ENCODE assay signal across 9 cellular contexts in genomic region chr3:98994128-98994762, GRCh38.
DNase-seq lines count a peak whose midpoint lies in the region; ATAC-seq, FAIRE-seq and TF ChIP-seq lines count a peak whose summit lies in the region.
"Had no signal": no experiment of that assay in that cellular context is flagged by ENCODE, and none has a peak within 500 bp of the region (broad histone marks: within the 10 kb centered on the region; RNA-seq: fewer than 3 reads in every experiment).

No MANE protein-coding gene starts in this region.

- H3K4me1 Mint-ChIP-seq in stimulated activated memory B cell treated with anti-CD40 and anti-IgM and Interleukin-4, amounts not matched to agents 10 μg/mL and 1 μg/mL and 100 μg/mL, for 72 hours: no peaks in the 10 kb centered on the region
- H3K4me1 Mint-ChIP-seq: central memory CD8-positive, alpha-beta T cell had no signal

- TF ChIP-seq EP300 in Ishikawa (IDR thresholded peaks at IDR 0.05; ENCODE audit: borderline replicate concordance) (no peak), GM12878 (IDR thresholded peaks at IDR 0.05; ENCODE audit: borderline replicate concordance in 1 of 2, control insufficient read depth in 1 of 2, low read depth in 2 of 2, low read length in 2 of 2) (no peak)

- H3K27ac ChIP-seq in GM12878 (ENCODE audit: control insufficient read depth, insufficient read depth): no peak overlapping the region

- intact Hi-C loops in GM12878 (cut with micrococcal nuclease; ENCODE audit: unreplicated experiment): loop anchor here (1.0 to 10.0 kb wide), 3 partner anchors 177 to 392 kb away; no protein-coding TSS in a partner anchor

- in situ Hi-C loops in GM12878 (cut with MboI): loop anchor here (5.0 kb wide), 2 partner anchors 177 to 397 kb away; no protein-coding TSS in a partner anchor

- no peaks in the 10 kb centered on the region for H3K36me3 Mint-ChIP-seq in stimulated activated memory B cell treated with anti-CD40 and anti-IgM and Interleukin-4, amounts not matched to agents 10 μg/mL and 1 μg/mL and 100 μg/mL, for 72 hours

- H3K27me3 ChIP-seq in GM12878 (replicated peaks in 1 of 2; ENCODE audit: control insufficient read depth in 2 of 2, insufficient read depth in 2 of 2, low read length in 1 of 2): no peaks in the 10 kb centered on the region; a peak in 1 of 4 replicates

- BruUV-seq in GM12878 (replicated peaks; lab: Mats Ljungman, UMichigan): no TSS peak

- SMC1A ChIA-PET in GM12878 (lab: Charles Lee; ENCODE audit: uncharacterized antibody, unreplicated experiment): interaction anchor here (0.7 to 2.0 kb wide), 19 partner anchors 8 to 764 kb away, joined by 3 to 24 read pairs (median 4); partner anchors contain the start of gene DCBLD2

- H3K9me3 ChIP-seq in GM12878 (replicated peaks; ENCODE audit: control insufficient read depth, insufficient read depth, low read length): no peaks in the 10 kb centered on the region

- ATAC-seq in GM12878 (no peak), left lobe of liver (peak; percentile 76)
- ATAC-seq in stimulated activated memory B cell treated with anti-CD40 and anti-IgM and Interleukin-4, amounts not matched to agents 10 μg/mL and 1 μg/mL and 100 μg/mL, for 72 hours: no peak

- H3K27me3 Mint-ChIP-seq in stimulated activated memory B cell treated with anti-CD40 and anti-IgM and Interleukin-4, amounts not matched to agents 10 μg/mL and 1 μg/mL and 100 μg/mL, for 72 hours: no peaks in the 10 kb centered on the region
- H3K27me3 Mint-ChIP-seq: central memory CD8-positive, alpha-beta T cell had no signal

- H3K79me2 ChIP-seq in GM12878 (ENCODE audit: control insufficient read depth, insufficient read depth, low read length): no peaks in the 10 kb centered on the region

- H3K9me3 Mint-ChIP-seq in stimulated activated memory B cell treated with anti-CD40 and anti-IgM and Interleukin-4, amounts not matched to agents 10 μg/mL and 1 μg/mL and 100 μg/mL, for 72 hours: peaks cover 7% of the 10 kb centered on the region

- FAIRE-seq in GM12878 (lab: Jason Lieb, UNC): peak; percentile 72

- POLR2A ChIA-PET in GM12878 (lab: Charles Lee): no interaction called here

- H3K27ac Mint-ChIP-seq in stimulated activated memory B cell treated with anti-CD40 and anti-IgM and Interleukin-4, amounts not matched to agents 10 μg/mL and 1 μg/mL and 100 μg/mL, for 72 hours: no peak overlapping the region

- no peak for TF ChIP-seq POLR2A in GM12878 (IDR thresholded peaks at IDR 0.05; ENCODE audit: low read depth, low read length)

- H3K4me3 Mint-ChIP-seq in stimulated activated memory B cell treated with anti-CD40 and anti-IgM and Interleukin-4, amounts not matched to agents 10 μg/mL and 1 μg/mL and 100 μg/mL, for 72 hours: no peak overlapping the region
- H3K4me3 Mint-ChIP-seq: central memory CD8-positive, alpha-beta T cell had no signal

- H3K9ac ChIP-seq in GM12878 (ENCODE audit: control insufficient read depth, insufficient read depth, low read length): no peak overlapping the region

- CTCF ChIA-PET in GM12878 (lab: Yijun Ruan, JAX): interaction anchor here (0.9 to 4.7 kb wide), 14 partner anchors 9 to 694 kb away, joined by 3 to 49 read pairs (median 7); partner anchors contain the start of gene DCBLD2

- RAD21 ChIA-PET in GM12878 (lab: Charles Lee; ENCODE audit: unreplicated experiment): interaction anchor here (1.0 to 2.8 kb wide), 6 partner anchors 13 to 177 kb away, joined by 4 to 35 read pairs (median 6); partner anchors contain the start of gene DCBLD2

- TF ChIP-seq RAD21 in Ishikawa (IDR thresholded peaks at IDR 0.05; ENCODE audit: low read depth) (peak; percentile 90), GM12878 (IDR thresholded peaks at IDR 0.05; ENCODE audit: insufficient read depth, low read depth, low read length) (peak; percentile 60)

- no peak overlapping the region for H2AFZ ChIP-seq in GM12878 (ENCODE audit: control insufficient read depth, low read depth, low read length)

- no peaks in the 10 kb centered on the region for H3K36me3 ChIP-seq in GM12878 (ENCODE audit: control insufficient read depth in 2 of 2, insufficient read depth in 2 of 2, low read length in 1 of 2)

- TF ChIP-seq CTCF in AG10803 (conservative IDR thresholded peaks at IDR 0.05; ENCODE audit: low read length) (peak; percentile 83), GM12878 (IDR thresholded peaks at IDR 0.05 in 2 of 3, conservative IDR thresholded peaks at IDR 0.05 in 1 of 3; ENCODE audit: control insufficient read depth in 2 of 3, extremely low read depth in 1 of 3, insufficient read depth in 1 of 3, low read depth in 3 of 3, low read length in 3 of 3) (peak; percentile 36 to 54 (median 47); a peak in 5 of 6 replicates)

- no peaks in the 10 kb centered on the region for H3K4me1 ChIP-seq in GM12878 (ENCODE audit: control insufficient read depth, insufficient read depth, low read length)

- no peak overlapping the region for H3K4me2 ChIP-seq in GM12878 (ENCODE audit: control insufficient read depth, insufficient read depth)

- H3K4me3 ChIP-seq in AG10803 (ENCODE audit: low read length) (no peak overlapping the region), GM12878 (no peak overlapping the region)

- DNase-seq in AG10803 (ENCODE audit: low read depth): peak; percentile 70
- DNase-seq in GM12878 (ENCODE audit: low read depth, low spot score): no peak
- no peak for DNase-seq in left lobe of liver (ENCODE audit: low spot score)
- DNase-seq in stimulated activated CD8-positive, alpha-beta memory T cell treated with anti-CD3 and anti-CD28 coated beads, Interleukin-4, amount 100 ng/mL, for 48 hours: no peak
- DNase-seq in kidney glomerular epithelial cell (lab: John Stamatoyannopoulos, UW): no peak
- no peak for DNase-seq in NCI-H226

- no peaks in the 10 kb centered on the region for H4K20me1 ChIP-seq in GM12878 (ENCODE audit: control insufficient read depth, insufficient read depth)

TF ChIP-seq in Ishikawa, 13 proteins besides CTCF, POLR2A, EP300 and RAD21 (continues in another document):
- TF ChIP-seq ZBTB7A (IDR thresholded peaks at IDR 0.05; ENCODE audit: low read depth): no peak
- TF ChIP-seq NFIC (IDR thresholded peaks at IDR 0.05): no peak
- TF ChIP-seq TAF1 (IDR thresholded peaks at IDR 0.05; ENCODE audit: low read depth): no peak
- no peak for TF ChIP-seq MAX (IDR thresholded peaks at IDR 0.05)
- no peak for TF ChIP-seq EGR1 (IDR thresholded peaks at IDR 0.05)

TF ChIP-seq in GM12878, 131 proteins besides CTCF, POLR2A, EP300 and RAD21:
- TF ChIP-seq SMC3 (IDR thresholded peaks at IDR 0.05; ENCODE audit: borderline replicate concordance, low read length): peak; percentile 71; the same call in 1 of the 2 replicates
- TF ChIP-seq SPI1 (IDR thresholded peaks at IDR 0.05; ENCODE audit: borderline replicate concordance, insufficient read depth, low read depth, low read length): no peak
